9 cellular contexts compared by ENCODE assay signal in the genomic region with DNA sequence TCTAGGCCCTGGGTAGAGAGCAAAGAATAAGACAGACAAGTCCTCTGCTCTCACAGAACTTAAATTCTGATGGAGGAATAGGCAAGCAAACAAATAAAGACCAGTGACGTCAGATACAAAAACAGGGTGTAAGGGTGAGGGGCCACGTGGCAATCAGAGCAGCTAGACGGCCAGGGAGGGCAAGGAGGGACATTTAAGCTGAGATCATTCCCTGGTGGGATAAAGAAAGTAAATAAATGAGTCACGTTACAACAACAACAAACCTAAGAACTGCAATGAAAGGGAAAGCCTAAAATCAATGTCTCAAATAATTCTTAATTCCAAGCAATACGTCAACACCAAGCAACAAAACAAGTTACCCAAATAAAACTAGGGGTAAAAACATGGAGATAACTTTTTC. TPM values are rescaled to one million over a fixed set of nuclear protein-coding genes. Genes with fewer than 3 reads are reported as not detected.
DNase-seq lines count a peak whose midpoint lies in the region; ATAC-seq, FAIRE-seq and TF ChIP-seq lines count a peak whose summit lies in the region.
"Had no signal": no experiment of that assay in that cellular context is flagged by ENCODE, and none has a peak within 500 bp of the region (broad histone marks: within the 10 kb centered on the region; RNA-seq: fewer than 3 reads in every experiment).

No MANE protein-coding gene starts in this region.

- no peak overlapping the region for H3K9ac ChIP-seq in mammary epithelial cell (ENCODE audit: insufficient read depth, low read length)

- H3K4me3 ChIP-seq in A549 (no peak overlapping the region), mammary epithelial cell (replicated peaks in 1 of 3; ENCODE audit: insufficient read depth in 1 of 3, low read depth in 2 of 3, low read length in 3 of 3) (no peak overlapping the region)

- no peak overlapping the region for H3K4me3 Mint-ChIP-seq in naive thymus-derived CD8-positive, alpha-beta T cell

- no peaks in the 10 kb centered on the region for H3K79me2 ChIP-seq in mammary epithelial cell (ENCODE audit: insufficient read depth, low read length)

- H2AFZ ChIP-seq in mammary epithelial cell (ENCODE audit: low read depth, low read length) = no peak overlapping the region

- TF ChIP-seq EP300 in A549 (IDR thresholded peaks at IDR 0.05) = no peak

- H4K20me1 ChIP-seq in mammary epithelial cell (ENCODE audit: insufficient read depth, low read length) = no peaks in the 10 kb centered on the region

- CTCF ChIA-PET in A549 (lab: Yijun Ruan, JAX) (interaction anchor here (0.6 kb wide), 1 partner anchor 783 kb away, joined by 3 read pairs; no protein-coding TSS in a partner anchor), mammary epithelial cell (lab: Charles Lee; ENCODE audit: low non-redundant PET) (no interaction called here)

- H3K36me3 Mint-ChIP-seq in naive thymus-derived CD8-positive, alpha-beta T cell = peaks cover 14 to 95% (median 28%) of the 10 kb centered on the region in 3 donors

- no peak for TF ChIP-seq RAD21 in A549 (conservative IDR thresholded peaks at IDR 0.05 in 1 of 2, IDR thresholded peaks at IDR 0.05 in 1 of 2)

- dilution Hi-C loops in mammary epithelial cell (cut with HindIII; ENCODE audit: low sequenced_read_pairs) = no loop called here

- no peaks in the 10 kb centered on the region for H3K9me3 ChIP-seq in A549
- H3K9me3 ChIP-seq in mammary epithelial cell (replicated peaks; ENCODE audit: insufficient read depth, low read length) = no peaks in the 10 kb centered on the region

- H3K4me2 ChIP-seq in A549 = peak overlapping the region; percentile 45
- no peak overlapping the region for H3K4me2 ChIP-seq in mammary epithelial cell (ENCODE audit: insufficient read depth, low read depth, low read length)

- peak; percentile 28 for FAIRE-seq in A549 (lab: Jason Lieb, UNC)

- TF ChIP-seq CTCF in A549 (IDR thresholded peaks at IDR 0.05) = no peak
- no peak for TF ChIP-seq CTCF in mammary epithelial cell (conservative IDR thresholded peaks at IDR 0.05 in 1 of 2, IDR thresholded peaks at IDR 0.05 in 1 of 2; ENCODE audit: extremely low read depth in 1 of 2, insufficient read depth in 1 of 2, low read depth in 1 of 2, low read length in 2 of 2)

- no TSS peak for BruUV-seq in mammary epithelial cell (replicated peaks; lab: Mats Ljungman, UMichigan)

- in situ Hi-C loops in mammary epithelial cell (cut with MboI; ENCODE audit: low sequenced_read_pairs in 2 of 2) = loop anchor here in 1 of 2 donors (25.0 kb wide), 1 partner anchor 316 kb away; no protein-coding TSS in a partner anchor

- H3K4me1 ChIP-seq in A549 = peaks cover 44% of the 10 kb centered on the region
- H3K4me1 ChIP-seq in mammary epithelial cell (ENCODE audit: insufficient read depth, low read length) = peaks cover 53% of the 10 kb centered on the region

- intact Hi-C loops in mammary epithelial cell (cut with micrococcal nuclease) = no loop called here

- H3K4me1 Mint-ChIP-seq in naive thymus-derived CD8-positive, alpha-beta T cell = peaks cover 27 to 54% (median 46%) of the 10 kb centered on the region in 4 donors

- peak overlapping the region in 9 of 10 donors; percentile 12 to 85 (median 66) for H3K27ac Mint-ChIP-seq in naive thymus-derived CD8-positive, alpha-beta T cell

- peak overlapping the region; percentile 48 to 53; a peak in 5 of 6 replicates for H3K27ac ChIP-seq in A549
- peak overlapping the region; percentile 68 for H3K27ac ChIP-seq in mammary epithelial cell (ENCODE audit: insufficient read depth, low read depth, low read length)

- DNase-seq in A549 (ENCODE audit: low read depth in 1 of 2, low spot score in 1 of 2) (peak in 1 of 2 experiments; percentile 42), LHCN-M2 (ENCODE audit: low read depth) (peak; percentile 71), mammary epithelial cell (no peak), NCI-H345 (lab: John Stamatoyannopoulos, UW) (no peak), NCI-H524 treated with DMSO at 0.1 percent for 48 hours (lab: John Stamatoyannopoulos, UW) (no peak), NCI-H2227 treated with DMSO at 0.1 percent for 48 hours (lab: John Stamatoyannopoulos, UW) (no peak)
- no peak for DNase-seq in naive thymus-derived CD8-positive, alpha-beta T cell
- DNase-seq: activated CD8-positive, alpha-beta memory T cell treated with anti-CD3 and anti-CD28 coated beads, Interleukin-2, amount 50 U/mL, for 4 hours had no signal

- POLR2A ChIA-PET in A549 (lab: Yijun Ruan, JAX) = no interaction called here
- POLR2A ChIA-PET in naive thymus-derived CD8-positive, alpha-beta T cell (lab: Charles Lee) = no interaction called here

- no peaks in the 10 kb centered on the region for H3K27me3 ChIP-seq in mammary epithelial cell (ENCODE audit: insufficient read depth, low read length)

- H3K27me3 Mint-ChIP-seq in naive thymus-derived CD8-positive, alpha-beta T cell = no peaks in the 10 kb centered on the region

- WGBS in A549 (ENCODE audit: missing lambda C conversion rate) = 31% methylated on average over 5 of the region's 5 CpGs
- WGBS in mammary epithelial cell (ENCODE audit: low coverage, missing lambda C conversion rate) = 89% methylated on average over 5 of the region's 5 CpGs

- no peaks in the 10 kb centered on the region for H3K9me3 Mint-ChIP-seq in naive thymus-derived CD8-positive, alpha-beta T cell

- ATAC-seq in A549 (peak in 1 of 2 experiments; percentile 43; a peak in 3 of 6 replicates), GM18858 (IDR thresholded peaks at IDR 0.05; ENCODE audit: unreplicated experiment) (no peak)
- no peak for ATAC-seq in naive thymus-derived CD8-positive, alpha-beta T cell

- peaks cover 16% of the 10 kb centered on the region for H3K36me3 ChIP-seq in mammary epithelial cell (ENCODE audit: insufficient read depth, low read length)

- no peak for TF ChIP-seq POLR2A in A549 (IDR thresholded peaks at IDR 0.05; ENCODE audit: low read length)

TF ChIP-seq in A549, 52 proteins besides CTCF, POLR2A, EP300 and RAD21:
- TF ChIP-seq, protein P1, sequence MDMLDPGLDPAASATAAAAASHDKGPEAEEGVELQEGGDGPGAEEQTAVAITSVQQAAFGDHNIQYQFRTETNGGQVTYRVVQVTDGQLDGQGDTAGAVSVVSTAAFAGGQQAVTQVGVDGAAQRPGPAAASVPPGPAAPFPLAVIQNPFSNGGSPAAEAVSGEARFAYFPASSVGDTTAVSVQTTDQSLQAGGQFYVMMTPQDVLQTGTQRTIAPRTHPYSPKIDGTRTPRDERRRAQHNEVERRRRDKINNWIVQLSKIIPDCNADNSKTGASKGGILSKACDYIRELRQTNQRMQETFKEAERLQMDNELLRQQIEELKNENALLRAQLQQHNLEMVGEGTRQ (IDR thresholded peaks at IDR 0.05) = peak; percentile 25; the same call in 1 of the 2 replicates
- no peak for TF ChIP-seq JUN (IDR thresholded peaks at IDR 0.05)
- TF ChIP-seq FOSL2 (IDR thresholded peaks at IDR 0.05) = no peak
- peak; percentile 27; the same call in 1 of the 2 replicates for TF ChIP-seq FOSL2 (CRISPR knock-in tag; IDR thresholded peaks at IDR 0.05)

RNA-seq across cellular contexts. Expression of a gene that starts 21.8 kb away (rescaled TPM):
- 34.5 and 35.5 TPM in 2 replicates for polyA plus RNA-seq in A549 (2011; rRNA removed)
- 14.2 and 14.5 TPM in 2 replicates for polyA plus RNA-seq in A549 (2012; cell fraction: cytosol; rRNA removed)
- 4.6 and 6.9 TPM in 2 replicates for polyA plus RNA-seq in A549 (2012; cell fraction: nucleus; rRNA removed)
- 15.8 to 19.0 TPM (median 17.1 TPM) in 3 replicates for polyA plus RNA-seq in A549 (2017; fragmentation: RNase III; extraction: RNeasy Plus Mini Kit Qiagen cat#74134 plus additional on column Dnase treatment)
- polyA minus RNA-seq in A549 (2011; rRNA and poly(A)+ RNA removed) = 17.6 and 18.2 TPM in 2 replicates
- 33.0 and 37.9 TPM in 2 replicates for total RNA-seq in LHCN-M2 (2014; rRNA removed)
- 18.6 TPM for polyA plus RNA-seq in LHCN-M2 (2012)
- 10 to 100 TPM; 42.6 to 65.0 TPM for total RNA-seq in mammary epithelial cell
- 50.1 TPM for polyA plus RNA-seq in mammary epithelial cell
- polyA minus RNA-seq in mammary epithelial cell = 25.7 TPM
- total RNA-seq in naive thymus-derived CD8-positive, alpha-beta T cell = 10 to 100 TPM; 41.8 to 41.9 TPM
- 100 to 1,000 TPM in 1 of 3 donors, 10 to 100 TPM in 2; 89.3 to 103 (median 94.8) TPM for polyA plus RNA-seq in naive thymus-derived CD8-positive, alpha-beta T cell

RNA-seq across cellular contexts. Expression of a gene that starts 40.8 kb away (rescaled TPM):
- polyA plus RNA-seq in A549 (2011; rRNA removed) (3.9 and 6.2 TPM in 2 replicates), A549 (2017; fragmentation: RNase III; extraction: RNeasy Plus Mini Kit Qiagen cat#74134 plus additional on column Dnase treatment) (1.4 to 2.4 TPM (median 1.7 TPM) in 3 replicates), mammary epithelial cell (35.3 TPM)
- polyA plus RNA-seq in A549 (2012; cell fraction: cytosol; rRNA removed) = 0.82 and 1.1 TPM in 2 replicates
- polyA plus RNA-seq in A549 (2012; cell fraction: nucleus; rRNA removed) = 2.2 and 2.7 TPM in 2 replicates
- polyA minus RNA-seq in A549 (2011; rRNA and poly(A)+ RNA removed) = 7.4 and 7.6 TPM in 2 replicates
- total RNA-seq in LHCN-M2 (2014; rRNA removed) (12.8 and 18.4 TPM in 2 replicates), mammary epithelial cell (100 to 1,000 TPM in 1 of 2 donors, 10 to 100 TPM in 1; 72.2 to 116 TPM)
- polyA plus RNA-seq in LHCN-M2 (2012) = 21.1 TPM
- polyA minus RNA-seq in mammary epithelial cell = 112 TPM
- 10 to 100 TPM; 21.5 to 22.4 TPM for total RNA-seq in naive thymus-derived CD8-positive, alpha-beta T cell
- polyA plus RNA-seq in naive thymus-derived CD8-positive, alpha-beta T cell = under 1 TPM; 0.09 to 0.50 (median 0.29) TPM
